10 cellular contexts compared by ENCODE assay signal in genomic region chr6:125421853-125422252, GRCh38.
A peak's percentile ranks its signal among the peaks of the same experiment; 100 is the strongest.
DNase-seq lines count a peak whose midpoint lies in the region; ATAC-seq and TF ChIP-seq lines count a peak whose summit lies in the region.
"Had no signal": no experiment of that assay in that cellular context is flagged by ENCODE, and none has a peak within 500 bp of the region (broad histone marks: within the 10 kb centered on the region; RNA-seq: fewer than 3 reads in every experiment).

No MANE protein-coding gene starts in this region.

- peak; percentile 7 for DNase-seq in G401 (ENCODE audit: low spot score)
- peak; percentile 26 for DNase-seq in SHP77 treated with DMSO at 0.1 percent for 48 hours (lab: John Stamatoyannopoulos, UW)
- DNase-seq in glomerular visceral epithelial cell (ENCODE audit: extremely low spot score) = peak; percentile 12
- DNase-seq in osteoblast (ENCODE audit: insufficient read length, low spot score, missing footprints) = no peak
- DNase-seq in GM03348 (ENCODE audit: low spot score) = no peak
- DNase-seq: effector memory CD4-positive, alpha-beta T cell had no signal

- H3K36me3 ChIP-seq in osteoblast (ENCODE audit: insufficient read depth, low read length) = no peaks in the 10 kb centered on the region

- in situ Hi-C loops in G401 (cut with HindIII; ENCODE audit: low sequenced_read_pairs) = no loop called here

- ATAC-seq in GM21723 (IDR thresholded peaks at IDR 0.05; ENCODE audit: unreplicated experiment) (no peak), GM18870 (IDR thresholded peaks at IDR 0.05; ENCODE audit: unreplicated experiment) (no peak), GM18517 (IDR thresholded peaks at IDR 0.05; ENCODE audit: unreplicated experiment) (no peak)

- no peaks in the 10 kb centered on the region for H3K27me3 ChIP-seq in osteoblast (ENCODE audit: insufficient read depth, low read length)

- no peaks in the 10 kb centered on the region for H3K9me3 ChIP-seq in osteoblast (ENCODE audit: low read depth, low read length)

- no peak overlapping the region for H3K27ac ChIP-seq in osteoblast (ENCODE audit: low read depth, low read length)
- H3K27ac ChIP-seq: C4-2B had no signal

- peak overlapping the region; percentile 66 for H2AFZ ChIP-seq in osteoblast (ENCODE audit: low read length)

- TF ChIP-seq CTCF in osteoblast (IDR thresholded peaks at IDR 0.05; ENCODE audit: extremely low read depth, low read depth, low read length) = no peak

- no peaks in the 10 kb centered on the region for H4K20me1 ChIP-seq in osteoblast (ENCODE audit: insufficient read depth, low read length)

- peak overlapping the region; percentile 37 for H3K4me2 ChIP-seq in osteoblast (ENCODE audit: insufficient read depth, low read length)

- no peaks in the 10 kb centered on the region for H3K79me2 ChIP-seq in osteoblast (ENCODE audit: insufficient read depth, low read length)

- H3K4me3 ChIP-seq in osteoblast (ENCODE audit: insufficient read depth, low read length) = no peak overlapping the region

- H3K4me1 ChIP-seq in osteoblast (ENCODE audit: insufficient read depth, low read length) = no peaks in the 10 kb centered on the region

Comparison
In these comparisons a context has a peak if more than half of its experiments do, and no peak if none do; other contexts are left out.
1. DNase-seq: peak in G401 (single experiment), SHP77 treated with DMSO at 0.1 percent for 48 hours (single experiment) and glomerular visceral epithelial cell (single experiment); none in osteoblast (single experiment) and GM03348 (single experiment).